Comparison of ENCODE assay signal across 8 cellular contexts in the genomic region with DNA sequence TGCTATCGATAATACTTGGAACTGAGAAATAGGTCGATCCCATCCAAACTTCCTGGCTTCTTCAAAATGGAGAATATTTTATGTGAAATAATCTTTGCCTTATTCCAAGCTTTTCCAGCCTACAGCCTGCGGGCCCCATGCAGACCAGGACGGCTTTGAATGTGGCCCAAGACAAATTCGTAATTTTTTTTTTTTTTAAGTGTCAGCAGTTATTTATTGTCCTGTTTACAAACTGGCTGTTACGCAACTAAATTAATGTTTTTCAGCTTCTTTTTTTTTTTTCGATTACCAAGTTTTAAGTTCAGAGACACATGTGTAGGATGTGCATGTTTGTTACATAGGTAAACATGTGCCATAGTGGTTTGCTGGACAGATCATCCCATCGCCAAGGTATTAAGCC.
"Had no signal": no experiment of that assay in that cellular context is flagged by ENCODE, and none has a peak within 500 bp of the region (broad histone marks: within the 10 kb centered on the region; RNA-seq: fewer than 3 reads in every experiment).

No MANE protein-coding gene starts in this region.

- H2AFZ ChIP-seq: GM23248 had no signal

- ATAC-seq: HCT116 had no signal

- H3K4me1 ChIP-seq: HAP-1 had no signal

- H3K27ac Mint-ChIP-seq: IgD-negative memory B cell had no signal

- DNase-seq: GM23248, GOT3, H7, KG1 had no signal

- H3K4me3 Mint-ChIP-seq: IgD-negative memory B cell had no signal

- H3K27ac ChIP-seq: GM23248, HL-60 had no signal

- H3K4me1 Mint-ChIP-seq: IgD-negative memory B cell had no signal

- H3K9me3 ChIP-seq: HAP-1 had no signal

- H3K36me3 Mint-ChIP-seq: IgD-negative memory B cell had no signal

- H3K36me3 ChIP-seq: HAP-1 had no signal

- H3K4me3 ChIP-seq: GM23248, HAP-1 had no signal

- H3K27me3 Mint-ChIP-seq: IgD-negative memory B cell had no signal

- H3K9ac ChIP-seq: GM23248 had no signal
